Comparison of ENCODE assay signal across 9 cellular contexts in genomic region chr5:149775785-149776184, GRCh38. TPM values are rescaled to one million over a fixed set of nuclear protein-coding genes. Genes with fewer than 3 reads are reported as not detected.
DNase-seq lines count a peak whose midpoint lies in the region; ATAC-seq and TF ChIP-seq lines count a peak whose summit lies in the region.
"Had no signal": no experiment of that assay in that cellular context is flagged by ENCODE, and none has a peak within 500 bp of the region (broad histone marks: within the 10 kb centered on the region; RNA-seq: fewer than 3 reads in every experiment).

No MANE protein-coding gene starts in this region.

- no peak overlapping the region for H3K9ac ChIP-seq in stomach smooth muscle (ENCODE audit: low read length in 2 of 2)

- intact Hi-C loops in esophagus squamous epithelium (cut with DNase I): no loop called here

- TF ChIP-seq EP300 in suprapubic skin (IDR thresholded peaks at IDR 0.05): no peak

- TF ChIP-seq POLR2A in esophagus squamous epithelium (IDR thresholded peaks at IDR 0.05) (no peak), suprapubic skin (IDR thresholded peaks at IDR 0.05) (no peak)

- peaks cover 43 to 99% (median 86%) of the 10 kb centered on the region in 3 donors for H3K4me1 ChIP-seq in esophagus squamous epithelium
- H3K4me1 ChIP-seq in stomach smooth muscle (ENCODE audit: control insufficient read depth, insufficient read depth, low read length): peaks cover 87% of the 10 kb centered on the region
- H3K4me1 ChIP-seq in suprapubic skin: peaks cover 53% of the 10 kb centered on the region

- H3K27me3 ChIP-seq in esophagus squamous epithelium: no peaks in the 10 kb centered on the region
- no peaks in the 10 kb centered on the region for H3K27me3 ChIP-seq in stomach smooth muscle (ENCODE audit: control insufficient read depth in 1 of 2, insufficient read depth in 2 of 2, low read length in 2 of 2)
- H3K27me3 ChIP-seq in suprapubic skin: no peaks in the 10 kb centered on the region

- TF ChIP-seq CTCF in esophagus squamous epithelium (IDR thresholded peaks at IDR 0.05): peak in 4 of 6 experiments; percentile 11 to 67 (median 47)
- TF ChIP-seq CTCF in suprapubic skin (IDR thresholded peaks at IDR 0.05): peak in 1 of 2 donors; percentile 23

- H3K9me3 ChIP-seq in esophagus squamous epithelium (no peaks in the 10 kb centered on the region), stomach smooth muscle (ENCODE audit: control insufficient read depth in 2 of 2, low read length in 2 of 2) (peaks cover 0 to 3% of the 10 kb centered on the region in 2 donors), suprapubic skin (no peaks in the 10 kb centered on the region)

- no peak for ATAC-seq in HG03135 (IDR thresholded peaks at IDR 0.05; ENCODE audit: unreplicated experiment)

- peak; percentile 30 for DNase-seq in activated CD4-positive, alpha-beta T cell treated with anti-CD3 and anti-CD28 coated beads for 48 hours
- no peak for DNase-seq in activated CD4-positive, alpha-beta T cell treated with anti-CD3 and anti-CD28 coated beads, Interleukin-2, amount 50 U/mL, for 48 hours
- peak; percentile 26 for DNase-seq in NCI-H2196 (lab: John Stamatoyannopoulos, UW; ENCODE audit: unreplicated experiment)
- no peak for DNase-seq in esophagus squamous epithelium (lab: John Stamatoyannopoulos, UW)
- no peak for DNase-seq in suprapubic skin (ENCODE audit: low spot score in 2 of 2)
- no peak for DNase-seq in 8988T

- H3K27ac ChIP-seq in esophagus squamous epithelium (peak overlapping the region in 3 of 4 donors; percentile 80 to 89 (median 88)), stomach smooth muscle (ENCODE audit: low read length) (peak overlapping the region; percentile 95), suprapubic skin (no peak overlapping the region)

- H3K4me3 ChIP-seq in esophagus squamous epithelium: no peak overlapping the region
- H3K4me3 ChIP-seq in stomach smooth muscle (ENCODE audit: low read length in 2 of 2): peak overlapping the region in 1 of 2 donors; percentile 35
- no peak overlapping the region for H3K4me3 ChIP-seq in suprapubic skin
- H3K4me3 ChIP-seq: lung had no signal

- H3K36me3 ChIP-seq in esophagus squamous epithelium (no peaks in the 10 kb centered on the region), stomach smooth muscle (ENCODE audit: control insufficient read depth in 2 of 2, insufficient read depth in 2 of 2, low read length in 2 of 2) (no peaks in the 10 kb centered on the region), suprapubic skin (no peaks in the 10 kb centered on the region)

RNA-seq across cellular contexts. Expression of gene PPARGC1B, which starts 45.7 kb away (rescaled TPM):
- total RNA-seq in esophagus squamous epithelium: 10 to 100 TPM in 2 of 4 donors, 1 to 10 TPM in 2; 8.9 to 15.4 (median 11.9) TPM
- total RNA-seq in suprapubic skin: 10 to 100 TPM; 13.7 to 21.7 (median 17.7) TPM

Comparison
In these comparisons a context has a peak if more than half of its experiments do, and no peak if none do; other contexts are left out.
1. DNase-seq: peak in activated CD4-positive, alpha-beta T cell treated with anti-CD3 and anti-CD28 coated beads for 48 hours (single experiment) and NCI-H2196 (single experiment); none in activated CD4-positive, alpha-beta T cell treated with anti-CD3 and anti-CD28 coated beads, Interleukin-2, amount 50 U/mL, for 48 hours (0 of 2), esophagus squamous epithelium (single experiment), suprapubic skin (0 of 2) and 8988T (single experiment).